In genomic region chr15:78685157-78685830, GRCh38 we compare ENCODE assay signal across 23 cellular contexts. TPM values are rescaled to one million over a fixed set of nuclear protein-coding genes. Genes with fewer than 3 reads are reported as not detected.
A peak's percentile ranks its signal among the peaks of the same experiment; 100 is the strongest.
DNase-seq lines count a peak whose midpoint lies in the region; ATAC-seq, FAIRE-seq and TF ChIP-seq lines count a peak whose summit lies in the region.
"Had no signal": no experiment of that assay in that cellular context is flagged by ENCODE, and none has a peak within 500 bp of the region (broad histone marks: within the 10 kb centered on the region; RNA-seq: fewer than 3 reads in every experiment).

No MANE protein-coding gene starts in this region.

- H3K27me3 ChIP-seq in stomach = peaks cover 0 to 5% (median 0%) of the 10 kb centered on the region in 3 donors
- H3K27me3 ChIP-seq: Peyer's patch, right atrium auricular region, thyroid gland had no signal

- no peaks in the 10 kb centered on the region for H3K4me1 ChIP-seq in stomach
- H3K4me1 ChIP-seq: Peyer's patch, thyroid gland had no signal

- intact Hi-C loops in stomach (cut with DNase I; ENCODE audit: low total_unique reads) = no loop called here

- DNase-seq in NCI-H82 (lab: John Stamatoyannopoulos, UW) = peak; percentile 15
- DNase-seq in NCI-H82 treated with DMSO at 0.1 percent for 48 hours (lab: John Stamatoyannopoulos, UW; ENCODE audit: unreplicated experiment) = no peak
- peak; percentile 37 to 70 for DNase-seq in NCI-H446 (lab: John Stamatoyannopoulos, UW)
- peak; percentile 21 for DNase-seq in stomach
- DNase-seq in frontal cortex (ENCODE audit: low spot score in 2 of 2) = no peak
- DNase-seq: 8988T; activated gamma-delta T cell treated with Interleukin-2 at 50 U/mL for 16 hours; cortex of kidney; HFFc6; immature natural killer cell; NCI-H526; stimulated activated CD4-positive, alpha-beta T cell treated with anti-CD3 and anti-CD28 coated beads, Interleukin-4, amount 100 ng/mL, for 1 hour; stimulated activated CD8-positive, alpha-beta memory T cell treated with anti-CD3 and anti-CD28 coated beads, Interleukin-4, amount 100 ng/mL, for 48 hours; thyroid gland had no signal

- H3K36me3 ChIP-seq in stomach = no peaks in the 10 kb centered on the region
- H3K36me3 ChIP-seq: Peyer's patch, right atrium auricular region, thyroid gland had no signal

- no peaks in the 10 kb centered on the region for H3K9me3 ChIP-seq in stomach
- H3K9me3 ChIP-seq: Peyer's patch, right atrium auricular region, thyroid gland had no signal

- peak; percentile 45 for ATAC-seq in esophagus mucosa
- no peak for ATAC-seq in GM19455 (IDR thresholded peaks at IDR 0.05; ENCODE audit: unreplicated experiment)
- no peak for ATAC-seq in HG03280 (IDR thresholded peaks at IDR 0.05; ENCODE audit: unreplicated experiment)

- FAIRE-seq in frontal cortex (lab: Jason Lieb, UNC) = no peak

- WGBS in stomach, 5 donors = 25 to 30% (median 27%) methylated on average over 6 of the region's 6 CpGs

- no peak for TF ChIP-seq POLR2A in stomach (IDR thresholded peaks at IDR 0.05)

- no peak for TF ChIP-seq EP300 in stomach (IDR thresholded peaks at IDR 0.05)

- no peak for TF ChIP-seq CTCF in stomach (IDR thresholded peaks at IDR 0.05)

- H3K27ac ChIP-seq in stomach = no peak overlapping the region
- H3K27ac ChIP-seq: Peyer's patch, right atrium auricular region, thyroid gland, VCaP had no signal

- no peak overlapping the region for H3K4me3 ChIP-seq in stomach
- H3K4me3 ChIP-seq: lung, Peyer's patch, right atrium auricular region, thyroid gland had no signal

RNA-seq across cellular contexts. Expression of gene CHRNB4, which starts 44.3 kb away (rescaled TPM):
- total RNA-seq in esophagus mucosa (0.72 TPM), stomach (not detected), frontal cortex (0.41 TPM)
- polyA plus RNA-seq in stomach = under 1 TPM in 1 of 3 donors, not detected in 2; 0.78 TPM
- total RNA-seq: glomerular endothelial cell, HFFc6, lung, Peyer's patch, right atrium auricular region, thyroid gland had no signal
- polyA plus RNA-seq: immature natural killer cell, neural cell had no signal

Comparison
In these comparisons a context has a peak if more than half of its experiments do, and no peak if none do; other contexts are left out.
1. DNase-seq: peak in NCI-H82 (single experiment), NCI-H446 (2 of 2) and stomach (single experiment); none in NCI-H82 treated with DMSO at 0.1 percent for 48 hours (single experiment) and frontal cortex (0 of 2).